In genomic region chr6:149449054-149449453, GRCh38 we compare ENCODE assay signal across 22 cellular contexts. TPM values are rescaled to one million over a fixed set of nuclear protein-coding genes. Genes with fewer than 3 reads are reported as not detected.
"Had no signal": no experiment of that assay in that cellular context is flagged by ENCODE, and none has a peak within 500 bp of the region (broad histone marks: within the 10 kb centered on the region; RNA-seq: fewer than 3 reads in every experiment).

No MANE protein-coding gene starts in this region.

- H3K4me3 Mint-ChIP-seq: activated naive CD8-positive, alpha-beta T cell treated with anti-CD3 and anti-CD28 coated beads for 36 hours; natural killer cell treated with Interleukin-12 subunit alpha and Interleukin-12 subunit beta and Interleukin-15 and Interleukin-18, amount 100 ng/mL, for 72 hours; stimulated activated naive CD8-positive, alpha-beta T cell treated with anti-CD3 and anti-CD28 coated beads, Interleukin-15, Interleukin-2, amounts not matched to agents 100 ng/mL and 50 ng/mL, for 24 hours had no signal

- H3K9me3 Mint-ChIP-seq: activated naive CD8-positive, alpha-beta T cell treated with anti-CD3 and anti-CD28 coated beads for 36 hours; natural killer cell treated with Interleukin-12 subunit alpha and Interleukin-12 subunit beta and Interleukin-15 and Interleukin-18, amount 100 ng/mL, for 72 hours; stimulated activated naive CD8-positive, alpha-beta T cell treated with anti-CD3 and anti-CD28 coated beads, Interleukin-15, Interleukin-2, amounts not matched to agents 100 ng/mL and 50 ng/mL, for 24 hours; type B pancreatic cell had no signal

- H3K36me3 ChIP-seq: adrenal gland, left ventricle myocardium inferior, right lobe of liver, uterus had no signal

- ATAC-seq: activated CD4-positive, CD25-positive, alpha-beta regulatory T cell treated with anti-CD3 and anti-CD28 coated beads, Interleukin-2, amount 50 U/mL, for 24 hours; body of pancreas; mucosa of descending colon; natural killer cell treated with Interleukin-12 subunit alpha and Interleukin-12 subunit beta and Interleukin-15 and Interleukin-18, amount 100 ng/mL, for 72 hours; right lobe of liver had no signal

- H3K9me3 ChIP-seq: adrenal gland, body of pancreas, left ventricle myocardium inferior, mucosa of descending colon, right lobe of liver, uterus had no signal

- H3K27me3 ChIP-seq: adrenal gland, body of pancreas, right lobe of liver, uterus had no signal

- H3K27ac ChIP-seq: adrenal gland, body of pancreas, left ventricle myocardium inferior, right lobe of liver, uterus, VCaP had no signal

- H3K27me3 Mint-ChIP-seq: activated naive CD8-positive, alpha-beta T cell treated with anti-CD3 and anti-CD28 coated beads for 36 hours; stimulated activated naive CD8-positive, alpha-beta T cell treated with anti-CD3 and anti-CD28 coated beads, Interleukin-15, Interleukin-2, amounts not matched to agents 100 ng/mL and 50 ng/mL, for 24 hours had no signal

- H3K4me3 ChIP-seq: adrenal gland, body of pancreas, left ventricle myocardium inferior, lung, mucosa of descending colon, right lobe of liver, uterus had no signal

- H3K36me3 Mint-ChIP-seq: natural killer cell treated with Interleukin-12 subunit alpha and Interleukin-12 subunit beta and Interleukin-15 and Interleukin-18, amount 100 ng/mL, for 72 hours; type B pancreatic cell had no signal

- DNase-seq: activated CD4-positive, alpha-beta T cell treated with anti-CD3 and anti-CD28 coated beads for 48 hours; activated CD4-positive, alpha-beta T cell treated with anti-CD3 and anti-CD28 coated beads, Interleukin-2, amount 50 U/mL, for 48 hours; activated gamma-delta T cell treated with Interleukin-2 at 50 U/mL for 16 hours; activated naive CD8-positive, alpha-beta T cell treated with anti-CD3 and anti-CD28 coated beads for 36 hours; adrenal gland; body of pancreas; effector CD8-positive, alpha-beta T cell; islet precursor cell; left ventricle myocardium inferior; stimulated activated CD4-positive, alpha-beta T cell treated with anti-CD3 and anti-CD28 coated beads, Interleukin-12 subunit alpha, Interleukin-12 subunit beta, amount 100 ng/mL, for 4 hours; stimulated activated CD4-positive, alpha-beta T cell treated with anti-CD3 and anti-CD28 coated beads, Interleukin-4, amount 100 ng/mL, for 1 hour; T-helper 9 cell; uterus had no signal

- H3K27ac Mint-ChIP-seq: natural killer cell treated with Interleukin-12 subunit alpha and Interleukin-12 subunit beta and Interleukin-15 and Interleukin-18, amount 100 ng/mL, for 72 hours; stimulated activated naive CD8-positive, alpha-beta T cell treated with anti-CD3 and anti-CD28 coated beads, Interleukin-15, Interleukin-2, amounts not matched to agents 100 ng/mL and 50 ng/mL, for 24 hours had no signal

RNA-seq across cellular contexts. Expression of gene SUMO4, which starts 49.0 kb away (rescaled TPM):
- total RNA-seq: epithelial cell of proximal tubule had no signal
